ENCODE assay signal across 19 cellular contexts in genomic region chr2:170086117-170086688, GRCh38.
DNase-seq lines count a peak whose midpoint lies in the region; ATAC-seq and TF ChIP-seq lines count a peak whose summit lies in the region.
"Had no signal": no experiment of that assay in that cellular context is flagged by ENCODE, and none has a peak within 500 bp of the region (broad histone marks: within the 10 kb centered on the region; RNA-seq: fewer than 3 reads in every experiment).

No MANE protein-coding gene starts in this region.

- H3K9me3 Mint-ChIP-seq in GM23338, result peaks cover 10% of the 10 kb centered on the region
- H3K9me3 Mint-ChIP-seq in naive thymus-derived CD8-positive, alpha-beta T cell, result peaks cover 0 to 15% (median 6%) of the 10 kb centered on the region in 9 donors
- H3K9me3 Mint-ChIP-seq: HFFc6 had no signal

- POLR2A ChIA-PET in naive thymus-derived CD8-positive, alpha-beta T cell (lab: Charles Lee), result no interaction called here

- no peak overlapping the region for H2AFZ ChIP-seq in GM23338

- no peak for TF ChIP-seq CTCF in GM23338 (conservative IDR thresholded peaks at IDR 0.05; ENCODE audit: low read depth in 2 of 2)
- TF ChIP-seq CTCF in fibroblast of the aortic adventitia (IDR thresholded peaks at IDR 0.05; ENCODE audit: insufficient read depth, low read length), result no peak

- H3K9me3 ChIP-seq in HUES64 (ENCODE audit: insufficient read depth, low read depth, low read length), result no peaks in the 10 kb centered on the region
- H3K9me3 ChIP-seq: A549, MG63 had no signal

- H3K79me2 ChIP-seq in GM23338 (replicated peaks; ENCODE audit: insufficient read depth), result no peaks in the 10 kb centered on the region

- H3K27me3 ChIP-seq in GM23338 (ENCODE audit: insufficient read depth) (no peaks in the 10 kb centered on the region), HUES64 (ENCODE audit: insufficient read depth, low read length) (no peaks in the 10 kb centered on the region)
- H3K27me3 ChIP-seq: MG63 had no signal

- 45% methylated on average over 5 of the region's 5 CpGs for WGBS in HUES64

- no peaks in the 10 kb centered on the region for H3K9me2 ChIP-seq in GM23338 (ENCODE audit: insufficient read depth)

- H4K20me1 ChIP-seq in GM23338 (replicated peaks; ENCODE audit: insufficient read depth), result no peaks in the 10 kb centered on the region

- H3F3A ChIP-seq in GM23338 (replicated peaks; ENCODE audit: low read depth), result peaks cover 3% of the 10 kb centered on the region; the same call in 1 of the 2 replicates

- H3K4me2 ChIP-seq in GM23338, result peak overlapping the region; percentile 66
- H3K4me2 ChIP-seq: A549 had no signal

- H3K9ac ChIP-seq in HUES64 (ENCODE audit: low read depth, low read length), result no peak overlapping the region

- H3K27ac ChIP-seq in GM23338 (ENCODE audit: low read depth) (peak overlapping the region; percentile 86), HUES64 (ENCODE audit: low read depth, low read length) (peak overlapping the region; percentile 73)
- H3K27ac ChIP-seq: A549 had no signal

- no peak overlapping the region for H3K27ac Mint-ChIP-seq in GM23338
- no peak overlapping the region for H3K27ac Mint-ChIP-seq in naive thymus-derived CD8-positive, alpha-beta T cell
- H3K27ac Mint-ChIP-seq: B cell, CD14-positive monocyte, HFFc6 had no signal

- H3K4me3 ChIP-seq in GM23338, result peak overlapping the region; percentile 23
- H3K4me3 ChIP-seq in HUES64 (ENCODE audit: low read length), result no peak overlapping the region
- H3K4me3 ChIP-seq in fibroblast of the aortic adventitia (ENCODE audit: low read depth, low read length), result no peak overlapping the region
- H3K4me3 ChIP-seq: A549, MG63 had no signal

- peaks cover 61% of the 10 kb centered on the region for H3K4me1 ChIP-seq in GM23338 (ENCODE audit: insufficient read depth)
- H3K4me1 ChIP-seq in HUES64 (ENCODE audit: insufficient read depth, low read length), result peaks cover 46% of the 10 kb centered on the region
- H3K4me1 ChIP-seq: A549 had no signal

- peaks cover 3% of the 10 kb centered on the region for H3K27me3 Mint-ChIP-seq in GM23338 (ENCODE audit: insufficient read depth, low read depth, poor library complexity)
- H3K27me3 Mint-ChIP-seq in naive thymus-derived CD8-positive, alpha-beta T cell, result no peaks in the 10 kb centered on the region
- H3K27me3 Mint-ChIP-seq: B cell had no signal

- H3K36me3 ChIP-seq in GM23338 (ENCODE audit: insufficient read depth) (no peaks in the 10 kb centered on the region), HUES64 (ENCODE audit: insufficient read depth, low read length) (peaks cover 6% of the 10 kb centered on the region; the same call in 1 of the 2 replicates)

- peaks cover 18% of the 10 kb centered on the region; the same call in 2 of the 3 replicates for H3K4me1 Mint-ChIP-seq in GM23338
- H3K4me1 Mint-ChIP-seq in naive thymus-derived CD8-positive, alpha-beta T cell, result no peaks in the 10 kb centered on the region
- H3K4me1 Mint-ChIP-seq: B cell, CD14-positive monocyte had no signal

- DNase-seq in GM23338 (ENCODE audit: low spot score) (peak; percentile 50), fibroblast of the aortic adventitia (ENCODE audit: low read depth) (peak; percentile 54), left lobe of liver (ENCODE audit: low spot score) (no peak)
- DNase-seq in naive thymus-derived CD8-positive, alpha-beta T cell, result no peak
- DNase-seq: EL, GF-D8, H7, HFFc6, MG63, NCI-H1417, NCI-H2081 treated with DMSO at 0.1 percent for 48 hours, NCI-H524 treated with DMSO at 0.1 percent for 48 hours, OCI-M1 had no signal

- ATAC-seq in GM23338 (peak; percentile 72), left lobe of liver (peak; percentile 15), HG02870 (IDR thresholded peaks at IDR 0.05; ENCODE audit: unreplicated experiment) (no peak), GM21360 (IDR thresholded peaks at IDR 0.05; ENCODE audit: unreplicated experiment) (no peak)
- no peak for ATAC-seq in naive thymus-derived CD8-positive, alpha-beta T cell
- ATAC-seq: A549 had no signal

- H3K4me3 Mint-ChIP-seq in GM23338, result no peak overlapping the region
- no peak overlapping the region for H3K4me3 Mint-ChIP-seq in naive thymus-derived CD8-positive, alpha-beta T cell
- H3K4me3 Mint-ChIP-seq: B cell, CD14-positive monocyte, HFFc6 had no signal

- H3K36me3 Mint-ChIP-seq in GM23338 (ENCODE audit: low read depth), result peaks cover 11% of the 10 kb centered on the region
- peaks cover 7 to 14% (median 14%) of the 10 kb centered on the region in 3 donors for H3K36me3 Mint-ChIP-seq in naive thymus-derived CD8-positive, alpha-beta T cell

TF ChIP-seq in GM23338, 12 proteins besides CTCF, POLR2A, EP300 and RAD21:
- TF ChIP-seq ZNF114 (CRISPR knock-in tag; IDR thresholded peaks at IDR 0.05) (no peak), STAT1 (IDR thresholded peaks at IDR 0.05; ENCODE audit: unreplicated experiment) (no peak), JUNB (IDR thresholded peaks at IDR 0.05; ENCODE audit: unreplicated experiment) (no peak), POLR2AphosphoS5 (IDR thresholded peaks at IDR 0.05; ENCODE audit: low read depth) (no peak), ZNF462 (CRISPR knock-in tag; IDR thresholded peaks at IDR 0.05) (peak; percentile 47; the same call in 1 of the 2 replicates), NANOG (IDR thresholded peaks at IDR 0.05; ENCODE audit: borderline replicate concordance) (0 out of 2 replicates have a peak, but pooled peaks have one; percentile 27)
TF ChIP-seq in GM23338: peak in this region for 2.

Comparison
In these comparisons a context has a peak if more than half of its experiments do, and no peak if none do; other contexts are left out.
1. ATAC-seq: peak in GM23338 (single experiment) and left lobe of liver (single experiment); none in HG02870 (single experiment), GM21360 (single experiment) and naive thymus-derived CD8-positive, alpha-beta T cell (0 of 2).
2. DNase-seq: peak in GM23338 (single experiment) and fibroblast of the aortic adventitia (single experiment); none in left lobe of liver (single experiment) and naive thymus-derived CD8-positive, alpha-beta T cell (0 of 10).